Comparison of ENCODE assay signal across 8 cellular contexts in the genomic region with DNA sequence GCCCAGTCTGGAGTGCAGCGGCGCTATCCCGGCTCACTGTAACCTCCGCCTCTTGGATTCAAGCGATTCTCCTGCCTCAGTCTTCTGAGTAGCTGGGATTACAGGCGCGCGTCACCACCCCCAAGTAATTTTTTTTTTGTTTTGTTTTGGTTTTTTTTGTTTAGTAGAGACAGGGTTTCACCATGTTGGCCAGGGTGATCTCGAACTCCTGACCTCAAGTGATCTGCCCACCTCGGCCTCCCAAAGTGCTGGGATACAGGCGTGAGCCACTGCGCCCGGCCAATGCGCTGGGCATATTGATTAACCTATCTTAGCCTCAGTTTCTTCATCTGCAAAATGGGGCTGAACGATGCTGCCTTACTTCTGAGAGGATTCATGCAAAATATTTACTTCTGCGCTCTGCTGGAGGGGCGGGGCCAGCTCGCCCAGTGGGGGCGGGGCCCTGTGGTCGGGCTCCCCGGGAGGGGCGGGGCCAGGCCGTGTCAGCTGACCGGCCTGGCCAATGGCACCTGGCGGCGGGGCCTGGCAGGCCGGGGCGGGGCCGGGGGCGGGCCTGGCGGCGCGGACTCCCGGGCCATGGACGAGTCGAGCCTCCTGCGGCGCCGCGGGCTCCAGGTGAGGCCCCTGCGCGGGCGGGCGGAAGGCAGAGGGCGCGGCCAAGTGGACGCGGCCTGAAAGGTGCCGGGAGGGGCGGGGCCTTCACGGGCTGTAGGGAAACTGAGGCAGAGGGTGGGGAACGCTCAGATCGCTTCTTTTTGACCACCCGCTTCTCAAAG. TPM values are rescaled to one million over a fixed set of nuclear protein-coding genes. Genes with fewer than 3 reads are reported as not detected.
A peak's percentile ranks its signal among the peaks of the same experiment; 100 is the strongest.
DNase-seq lines count a peak whose midpoint lies in the region; ATAC-seq and TF ChIP-seq lines count a peak whose summit lies in the region.

A gene (plus strand): TSS at position 562 of the 776 bp plus-strand sequence. CDS start 15 bp downstream, at position 577.

- H3F3A ChIP-seq in SK-N-SH (replicated peaks; ENCODE audit: insufficient read depth) = peaks cover 9% of the 10 kb centered on the region

- 18% methylated on average over 31 of the region's 54 CpGs for whole genome bisulfite sequencing in SK-N-SH (ENCODE audit: low lambda C conversion rate)

- 0 out of 2 replicates have a peak within 1 kb of the TSS, but pooled peaks have one; percentile 41 for H2AFZ ChIP-seq in SK-N-SH (ENCODE audit: low read depth)

- TF ChIP-seq EP300 in SK-N-SH (IDR thresholded peaks at IDR 0.05; ENCODE audit: borderline replicate concordance in 1 of 2, low read depth in 1 of 2, low read length in 1 of 2) = no peak

- H3K27me3 ChIP-seq in HUES48 (ENCODE audit: control insufficient read depth, insufficient read depth, low read length) (peaks cover 10% of the 10 kb centered on the region), SK-N-SH (ENCODE audit: insufficient read depth) (no peaks in the 10 kb centered on the region)

- no peak for TF ChIP-seq CTCF in SK-N-SH (IDR thresholded peaks at IDR 0.05)
- no peak for TF ChIP-seq CTCF in omental fat pad (IDR thresholded peaks at IDR 0.05)

- H3K36me3 ChIP-seq in HUES48 (ENCODE audit: control insufficient read depth, insufficient read depth, low read length) (no peaks in the 10 kb centered on the region), SK-N-SH (replicated peaks in 1 of 2; ENCODE audit: control insufficient read depth in 1 of 2, insufficient read depth in 2 of 2, low read length in 1 of 2) (no peaks in the 10 kb centered on the region)

- no peaks in the 10 kb centered on the region for H3K79me2 ChIP-seq in SK-N-SH (ENCODE audit: insufficient read depth)

- no peaks in the 10 kb centered on the region for H4K20me1 ChIP-seq in SK-N-SH (ENCODE audit: insufficient read depth)

- H3K27ac ChIP-seq in HUES48 (ENCODE audit: low read depth, low read length) (no peak within 1 kb of the TSS), SK-N-SH (ENCODE audit: low read depth in 2 of 2, low read length in 1 of 2) (no peak within 1 kb of the TSS; a peak in 1 of 4 replicates), temporal lobe (ENCODE audit: low read depth, low read length) (peak within 1 kb of the TSS; percentile 88)

- CTCF ChIA-PET in SK-N-SH (lab: Yijun Ruan, JAX) = interaction anchor here (0.6 to 1.4 kb wide), 7 partner anchors 10 to 150 kb away, joined by 3 to 5 read pairs (median 3); no protein-coding TSS in a partner anchor

- peaks cover 8% of the 10 kb centered on the region; the same call in 1 of the 2 replicates for H3K4me1 ChIP-seq in HUES48 (ENCODE audit: control insufficient read depth, insufficient read depth, low read length)
- peaks cover 4 to 10% of the 10 kb centered on the region in 2 experiments; a peak in 2 of 4 replicates for H3K4me1 ChIP-seq in SK-N-SH (ENCODE audit: control insufficient read depth in 1 of 2, insufficient read depth in 2 of 2, low read depth in 1 of 2, low read length in 1 of 2)

- H3K9me2 ChIP-seq in SK-N-SH = no peaks in the 10 kb centered on the region

- H3K9ac ChIP-seq in HUES48 (ENCODE audit: low read depth, low read length) (no peak within 1 kb of the TSS), SK-N-SH (peak within 1 kb of the TSS; percentile 68)

- peak within 1 kb of the TSS; percentile 91 for H3K4me2 ChIP-seq in SK-N-SH

- DNase-seq in C1 segment of cervical spinal cord (lab: John Stamatoyannopoulos, UW) (peak in 12 of 14 donors; percentile 45 to 87 (median 66)), SK-N-SH (peak; percentile 100), globus pallidus (ENCODE audit: low spot score) (peak; percentile 88), omental fat pad (ENCODE audit: low spot score) (no peak)
- DNase-seq in activated naive CD4-positive, alpha-beta T cell treated with Interleukin-2 at 50 U/mL for 16 hours = peak; percentile 92

- ATAC-seq in GM19397 (IDR thresholded peaks at IDR 0.05; ENCODE audit: unreplicated experiment) (peak; percentile 65), omental fat pad (ENCODE audit: low FRiP score) (peak; percentile 75)

- POLR2A ChIA-PET in SK-N-SH (lab: Yijun Ruan, JAX) = interaction anchor here (0.6 kb wide), 1 partner anchor 13 kb away, joined by 3 read pairs; no protein-coding TSS in a partner anchor

- no peak for TF ChIP-seq RAD21 in SK-N-SH (IDR thresholded peaks at IDR 0.05; ENCODE audit: low read length)

- H3K4me3 ChIP-seq in HUES48 (ENCODE audit: low read depth, low read length) (peak within 1 kb of the TSS; percentile 66), SK-N-SH (ENCODE audit: low read depth in 2 of 2, low read length in 1 of 2) (peak within 1 kb of the TSS; percentile 59 to 89)

- no peaks in the 10 kb centered on the region for H3K9me3 ChIP-seq in HUES48 (ENCODE audit: control insufficient read depth, insufficient read depth, low read length)
- no peaks in the 10 kb centered on the region for H3K9me3 ChIP-seq in SK-N-SH

TF ChIP-seq in SK-N-SH, 30 proteins besides CTCF, POLR2A, EP300 and RAD21:
- TF ChIP-seq, protein P1, sequence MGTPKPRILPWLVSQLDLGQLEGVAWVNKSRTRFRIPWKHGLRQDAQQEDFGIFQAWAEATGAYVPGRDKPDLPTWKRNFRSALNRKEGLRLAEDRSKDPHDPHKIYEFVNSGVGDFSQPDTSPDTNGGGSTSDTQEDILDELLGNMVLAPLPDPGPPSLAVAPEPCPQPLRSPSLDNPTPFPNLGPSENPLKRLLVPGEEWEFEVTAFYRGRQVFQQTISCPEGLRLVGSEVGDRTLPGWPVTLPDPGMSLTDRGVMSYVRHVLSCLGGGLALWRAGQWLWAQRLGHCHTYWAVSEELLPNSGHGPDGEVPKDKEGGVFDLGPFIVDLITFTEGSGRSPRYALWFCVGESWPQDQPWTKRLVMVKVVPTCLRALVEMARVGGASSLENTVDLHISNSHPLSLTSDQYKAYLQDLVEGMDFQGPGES (IDR thresholded peaks at IDR 0.05; ENCODE audit: low read depth, low read length) = no peak
- TF ChIP-seq TAF1 (IDR thresholded peaks at IDR 0.05; ENCODE audit: borderline replicate concordance, low read depth, low read length) (no peak), NRF1 (IDR thresholded peaks at IDR 0.05; ENCODE audit: low read depth, low read length) (0 out of 2 replicates have a peak, but pooled peaks have one; percentile 9)
- TF ChIP-seq, protein P2, sequence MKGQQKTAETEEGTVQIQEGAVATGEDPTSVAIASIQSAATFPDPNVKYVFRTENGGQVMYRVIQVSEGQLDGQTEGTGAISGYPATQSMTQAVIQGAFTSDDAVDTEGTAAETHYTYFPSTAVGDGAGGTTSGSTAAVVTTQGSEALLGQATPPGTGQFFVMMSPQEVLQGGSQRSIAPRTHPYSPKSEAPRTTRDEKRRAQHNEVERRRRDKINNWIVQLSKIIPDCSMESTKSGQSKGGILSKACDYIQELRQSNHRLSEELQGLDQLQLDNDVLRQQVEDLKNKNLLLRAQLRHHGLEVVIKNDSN (IDR thresholded peaks at IDR 0.05; ENCODE audit: borderline replicate concordance, low read depth) = peak; percentile 72
TF ChIP-seq in SK-N-SH: peak in this region for 2.

RNA-seq across cellular contexts. Expression of the gene that starts here (rescaled TPM):
- 3.1 and 4.5 TPM in 2 replicates for polyA plus RNA-seq in SK-N-SH (2012; rRNA removed)
- polyA plus RNA-seq in SK-N-SH (2012; cell fraction: cytosol; rRNA removed) = 1.9 and 3.1 TPM in 2 replicates
- polyA plus RNA-seq in SK-N-SH (2012; cell fraction: nucleus; rRNA removed) = 12.8 and 17.8 TPM in 2 replicates
- total RNA-seq in omental fat pad (10 to 100 TPM in 2 of 4 donors, 1 to 10 TPM in 2; 4.5 to 14.8 (median 8.9) TPM), temporal lobe (7.6 TPM)
